27 cellular contexts compared by ENCODE assay signal in the genomic region with DNA sequence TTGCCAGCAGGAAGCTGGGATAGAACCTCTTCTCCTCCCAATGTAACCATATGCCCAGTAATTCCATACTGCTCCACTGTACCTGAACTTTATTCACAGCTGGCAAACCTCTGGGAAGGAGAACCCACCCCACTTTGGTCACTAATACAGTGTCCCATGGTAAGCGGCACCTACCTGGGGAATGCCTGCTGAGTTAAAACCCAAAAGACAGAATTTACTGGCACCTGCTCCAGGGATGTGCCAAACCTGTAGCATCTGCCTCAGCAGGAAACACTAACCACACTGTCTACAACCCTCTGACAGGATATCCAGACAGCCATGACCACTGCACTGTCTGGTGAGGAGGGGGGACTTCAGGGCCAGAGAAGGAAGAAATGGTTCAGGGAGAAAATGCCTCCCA. TPM values are rescaled to one million over a fixed set of nuclear protein-coding genes. Genes with fewer than 3 reads are reported as not detected.
A peak's percentile ranks its signal among the peaks of the same experiment; 100 is the strongest.
DNase-seq lines count a peak whose midpoint lies in the region; ATAC-seq and TF ChIP-seq lines count a peak whose summit lies in the region.
"Had no signal": no experiment of that assay in that cellular context is flagged by ENCODE, and none has a peak within 500 bp of the region (broad histone marks: within the 10 kb centered on the region; RNA-seq: fewer than 3 reads in every experiment).

No MANE protein-coding gene starts in this region.

- peak overlapping the region; percentile 19 for H3K27ac Mint-ChIP-seq in activated naive CD4-positive, alpha-beta T cell treated with anti-CD3 and anti-CD28 coated beads, Interleukin-2, amount 10 ng/mL, durations not matched to agents 7 days and 5 days
- H3K27ac Mint-ChIP-seq in activated naive CD4-positive, alpha-beta T cell treated with anti-CD3 and anti-CD28 coated beads, Interleukin-2, amount 50 U/mL, for 72 hours = peak overlapping the region in 1 of 2 donors; percentile 89
- H3K27ac Mint-ChIP-seq in IgD-negative memory B cell = peak overlapping the region; percentile 51 to 65 (median 62)
- peak overlapping the region; percentile 92 for H3K27ac Mint-ChIP-seq in activated T-helper 17 cell treated with anti-CD3 and anti-CD28 coated beads, Interleukin-2, amount 50 U/mL, for 72 hours
- no peak overlapping the region for H3K27ac Mint-ChIP-seq in osteocyte (ENCODE audit: unreplicated experiment)
- H3K27ac Mint-ChIP-seq: GM23338 had no signal

- no peak for ATAC-seq in activated naive CD4-positive, alpha-beta T cell treated with anti-CD3 and anti-CD28 coated beads, Interleukin-2, amount 50 U/mL, for 72 hours
- no peak for ATAC-seq in activated T-helper 17 cell treated with anti-CD3 and anti-CD28 coated beads, Interleukin-2, amount 50 U/mL, for 72 hours (replicated peaks)
- ATAC-seq in GM18861 (IDR thresholded peaks at IDR 0.05; ENCODE audit: unreplicated experiment) = no peak
- ATAC-seq: esophagus mucosa, GM23338, mucosa of descending colon, psoas muscle had no signal

- peaks cover 83% of the 10 kb centered on the region for H3K36me3 Mint-ChIP-seq in activated naive CD4-positive, alpha-beta T cell treated with anti-CD3 and anti-CD28 coated beads, Interleukin-2, amount 10 ng/mL, durations not matched to agents 7 days and 5 days
- H3K36me3 Mint-ChIP-seq in activated naive CD4-positive, alpha-beta T cell treated with anti-CD3 and anti-CD28 coated beads, Interleukin-2, amount 50 U/mL, for 72 hours = peaks cover 18 to 50% of the 10 kb centered on the region in 2 donors
- H3K36me3 Mint-ChIP-seq in IgD-negative memory B cell (peaks cover 13% of the 10 kb centered on the region), osteocyte (ENCODE audit: unreplicated experiment) (peaks cover 69% of the 10 kb centered on the region)
- H3K36me3 Mint-ChIP-seq in activated T-helper 17 cell treated with anti-CD3 and anti-CD28 coated beads, Interleukin-2, amount 50 U/mL, for 72 hours (ENCODE audit: low read depth) = peaks cover 96% of the 10 kb centered on the region

- TF ChIP-seq CTCF in osteocyte (IDR thresholded peaks at IDR 0.05) = no peak

- no peaks in the 10 kb centered on the region for H3K27me3 Mint-ChIP-seq in activated naive CD4-positive, alpha-beta T cell treated with anti-CD3 and anti-CD28 coated beads, Interleukin-2, amount 10 ng/mL, durations not matched to agents 7 days and 5 days
- H3K27me3 Mint-ChIP-seq in IgD-negative memory B cell (no peaks in the 10 kb centered on the region), osteocyte (ENCODE audit: unreplicated experiment) (no peaks in the 10 kb centered on the region)
- no peaks in the 10 kb centered on the region for H3K27me3 Mint-ChIP-seq in activated T-helper 17 cell treated with anti-CD3 and anti-CD28 coated beads, Interleukin-2, amount 50 U/mL, for 72 hours

- CTCF ChIA-PET in activated naive CD4-positive, alpha-beta T cell treated with anti-CD3 and anti-CD28 coated beads, Interleukin-2, amount 10 ng/mL, durations not matched to agents 7 days and 5 days (lab: Charles Lee) = interaction anchor here (1.9 to 8.0 kb wide), 3 partner anchors 18 to 115 kb away, joined by 6 to 50 read pairs (median 39); no protein-coding TSS in a partner anchor

- H3K4me1 Mint-ChIP-seq in activated naive CD4-positive, alpha-beta T cell treated with anti-CD3 and anti-CD28 coated beads, Interleukin-2, amount 10 ng/mL, durations not matched to agents 7 days and 5 days = peaks cover 60% of the 10 kb centered on the region
- H3K4me1 Mint-ChIP-seq in IgD-negative memory B cell (peaks cover 11 to 16% (median 11%) of the 10 kb centered on the region in 3 donors), osteocyte (ENCODE audit: unreplicated experiment) (no peaks in the 10 kb centered on the region)
- peaks cover 30% of the 10 kb centered on the region for H3K4me1 Mint-ChIP-seq in activated T-helper 17 cell treated with anti-CD3 and anti-CD28 coated beads, Interleukin-2, amount 50 U/mL, for 72 hours

- no peak for DNase-seq in activated naive CD4-positive, alpha-beta T cell treated with anti-CD3 and anti-CD28 coated beads, Interleukin-2, amount 10 ng/mL, durations not matched to agents 7 days and 5 days
- no peak for DNase-seq in activated naive CD4-positive, alpha-beta T cell treated with anti-CD3 and anti-CD28 coated beads, Interleukin-2, amount 50 U/mL, for 72 hours (ENCODE audit: low spot score in 2 of 2)
- DNase-seq in osteocyte (ENCODE audit: extremely low spot score, unreplicated experiment) (peak; percentile 23), COR-L47 (lab: John Stamatoyannopoulos, UW) (no peak), NCI-H748 treated with DMSO at 0.1 percent for 48 hours (lab: John Stamatoyannopoulos, UW) (no peak)
- DNase-seq: activated CD4-positive, CD25-positive, alpha-beta regulatory T cell; activated naive CD4-positive, alpha-beta T cell treated with anti-CD3 and anti-CD28 coated beads, Interleukin-2, amount 50 U/mL, for 16 hours; cerebellar nuclear complex; DMS79; effector memory CD4-positive, alpha-beta T cell; mucosa of descending colon; MV-4-11; NCI-H1694; NCI-H2171; NCI-H524; Peyer's patch; psoas muscle; stimulated activated naive CD4-positive, alpha-beta T cell; thyroid gland had no signal

- H3K9me3 Mint-ChIP-seq in activated naive CD4-positive, alpha-beta T cell treated with anti-CD3 and anti-CD28 coated beads, Interleukin-2, amount 10 ng/mL, durations not matched to agents 7 days and 5 days = no peaks in the 10 kb centered on the region
- no peaks in the 10 kb centered on the region for H3K9me3 Mint-ChIP-seq in activated naive CD4-positive, alpha-beta T cell treated with anti-CD3 and anti-CD28 coated beads, Interleukin-2, amount 50 U/mL, for 72 hours
- H3K9me3 Mint-ChIP-seq in IgD-negative memory B cell (no peaks in the 10 kb centered on the region), osteocyte (ENCODE audit: unreplicated experiment) (no peaks in the 10 kb centered on the region)
- no peaks in the 10 kb centered on the region for H3K9me3 Mint-ChIP-seq in activated T-helper 17 cell treated with anti-CD3 and anti-CD28 coated beads, Interleukin-2, amount 50 U/mL, for 72 hours
- H3K9me3 Mint-ChIP-seq: GM23338 had no signal

- no peak overlapping the region for H3K4me3 Mint-ChIP-seq in activated naive CD4-positive, alpha-beta T cell treated with anti-CD3 and anti-CD28 coated beads, Interleukin-2, amount 10 ng/mL, durations not matched to agents 7 days and 5 days
- H3K4me3 Mint-ChIP-seq in IgD-negative memory B cell (no peak overlapping the region), osteocyte (ENCODE audit: unreplicated experiment) (no peak overlapping the region)
- no peak overlapping the region for H3K4me3 Mint-ChIP-seq in activated T-helper 17 cell treated with anti-CD3 and anti-CD28 coated beads, Interleukin-2, amount 50 U/mL, for 72 hours
- H3K4me3 Mint-ChIP-seq: GM23338 had no signal

RNA-seq across cellular contexts. Expression of gene DDX24, which starts 26.6 kb away (rescaled TPM):
- 100 to 1,000 TPM; 182 to 210 TPM for total RNA-seq in activated naive CD4-positive, alpha-beta T cell treated with anti-CD3 and anti-CD28 coated beads, Interleukin-2, amount 50 U/mL, for 72 hours
- 207 TPM for polyA plus RNA-seq in IgD-negative memory B cell
- total RNA-seq in activated T-helper 17 cell treated with anti-CD3 and anti-CD28 coated beads, Interleukin-2, amount 50 U/mL, for 72 hours = 100 to 1,000 TPM; 222 to 241 TPM
- total RNA-seq in osteocyte = 167 and 170 TPM in 2 replicates

RNA-seq across cellular contexts. Expression of gene IFI27L1, which starts 26.7 kb away (rescaled TPM):
- 10 to 100 TPM; 48.0 to 51.4 TPM for total RNA-seq in activated naive CD4-positive, alpha-beta T cell treated with anti-CD3 and anti-CD28 coated beads, Interleukin-2, amount 50 U/mL, for 72 hours
- 9.1 TPM for polyA plus RNA-seq in IgD-negative memory B cell
- total RNA-seq in activated T-helper 17 cell treated with anti-CD3 and anti-CD28 coated beads, Interleukin-2, amount 50 U/mL, for 72 hours = 10 to 100 TPM; 34.5 to 35.4 TPM
- total RNA-seq in osteocyte = 25.8 and 30.0 TPM in 2 replicates

RNA-seq across cellular contexts. Expression of gene OTUB2, which starts 28.3 kb away (rescaled TPM):
- 1 to 10 TPM; 1.2 to 2.3 TPM for total RNA-seq in activated naive CD4-positive, alpha-beta T cell treated with anti-CD3 and anti-CD28 coated beads, Interleukin-2, amount 50 U/mL, for 72 hours
- 0.19 TPM for polyA plus RNA-seq in IgD-negative memory B cell
- total RNA-seq in activated T-helper 17 cell treated with anti-CD3 and anti-CD28 coated beads, Interleukin-2, amount 50 U/mL, for 72 hours = 10 to 100 TPM in 1 of 2 donors, 1 to 10 TPM in 1; 6.3 to 11.0 TPM
- total RNA-seq in osteocyte = 1.3 TPM in 2 replicates

RNA-seq across cellular contexts. Expression of gene IFI27, which starts 56.1 kb away (rescaled TPM):
- 1 to 10 TPM; 2.5 to 3.0 TPM for total RNA-seq in activated naive CD4-positive, alpha-beta T cell treated with anti-CD3 and anti-CD28 coated beads, Interleukin-2, amount 50 U/mL, for 72 hours
- polyA plus RNA-seq in IgD-negative memory B cell = not detected
- total RNA-seq in activated T-helper 17 cell treated with anti-CD3 and anti-CD28 coated beads, Interleukin-2, amount 50 U/mL, for 72 hours = 1 to 10 TPM; 2.1 to 3.0 TPM
- 1.5 and 2.6 TPM in 2 replicates for total RNA-seq in osteocyte
- total RNA-seq: SK-MEL-5 had no signal

RNA-seq across cellular contexts. Expression of gene CCDC197, which starts 57.3 kb away (rescaled TPM):
- under 1 TPM; 0.20 to 0.49 TPM for total RNA-seq in activated naive CD4-positive, alpha-beta T cell treated with anti-CD3 and anti-CD28 coated beads, Interleukin-2, amount 50 U/mL, for 72 hours
- polyA plus RNA-seq in IgD-negative memory B cell = not detected
- under 1 TPM in 1 of 2 donors, not detected in 1; 0.37 TPM for total RNA-seq in activated T-helper 17 cell treated with anti-CD3 and anti-CD28 coated beads, Interleukin-2, amount 50 U/mL, for 72 hours
- not detected in 2 replicates for total RNA-seq in osteocyte
- total RNA-seq: esophagus mucosa, frontal cortex, GM23338, lower leg skin, mucosa of descending colon, Peyer's patch, SK-MEL-5, thyroid gland had no signal
- polyA plus RNA-seq: GM23338 had no signal
